Comparison of ENCODE assay signal across 1 cellular context in genomic region chr3:13294442-13295351, GRCh38.
TF ChIP-seq lines count a peak whose summit lies in the region.

No MANE protein-coding gene starts in this region.

TF ChIP-seq in WTC11, 78 proteins besides CTCF, POLR2A, EP300 and RAD21 (continued from another document):
- TF ChIP-seq, protein P1, sequence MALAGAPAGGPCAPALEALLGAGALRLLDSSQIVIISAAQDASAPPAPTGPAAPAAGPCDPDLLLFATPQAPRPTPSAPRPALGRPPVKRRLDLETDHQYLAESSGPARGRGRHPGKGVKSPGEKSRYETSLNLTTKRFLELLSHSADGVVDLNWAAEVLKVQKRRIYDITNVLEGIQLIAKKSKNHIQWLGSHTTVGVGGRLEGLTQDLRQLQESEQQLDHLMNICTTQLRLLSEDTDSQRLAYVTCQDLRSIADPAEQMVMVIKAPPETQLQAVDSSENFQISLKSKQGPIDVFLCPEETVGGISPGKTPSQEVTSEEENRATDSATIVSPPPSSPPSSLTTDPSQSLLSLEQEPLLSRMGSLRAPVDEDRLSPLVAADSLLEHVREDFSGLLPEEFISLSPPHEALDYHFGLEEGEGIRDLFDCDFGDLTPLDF (CRISPR knock-in tag; IDR thresholded peaks at IDR 0.05) = no peak
- no peak for TF ChIP-seq MYBL2 (CRISPR knock-in tag; IDR thresholded peaks at IDR 0.05)
